Comparison of ENCODE assay signal across 8 cellular contexts in genomic region chr5:125484272-125485002, GRCh38.
A peak's percentile ranks its signal among the peaks of the same experiment; 100 is the strongest.
DNase-seq lines count a peak whose midpoint lies in the region; ATAC-seq, FAIRE-seq and TF ChIP-seq lines count a peak whose summit lies in the region.

No MANE protein-coding gene starts in this region.

- H3K27ac ChIP-seq in endothelial cell of umbilical vein (ENCODE audit: insufficient read depth, low read depth, low read length), result peak overlapping the region; percentile 99
- H3K27ac ChIP-seq in CD4-positive, alpha-beta memory T cell (ENCODE audit: low read depth, low read length), result no peak overlapping the region

- H3K9me3 ChIP-seq in endothelial cell of umbilical vein (replicated peaks; ENCODE audit: control insufficient read depth, insufficient read depth, low read length) (no peaks in the 10 kb centered on the region), mucosa of descending colon (no peaks in the 10 kb centered on the region)
- no peaks in the 10 kb centered on the region for H3K9me3 ChIP-seq in CD4-positive, alpha-beta memory T cell (ENCODE audit: control insufficient read depth in 1 of 2, low read length in 2 of 2)

- H4K20me1 ChIP-seq in endothelial cell of umbilical vein (replicated peaks; ENCODE audit: control insufficient read depth, extremely low read depth, insufficient read depth, low read length), result no peaks in the 10 kb centered on the region

- no peaks in the 10 kb centered on the region for H3K27me3 Mint-ChIP-seq in CD4-positive, alpha-beta memory T cell

- H3K9me1 ChIP-seq in endothelial cell of umbilical vein (replicated peaks; ENCODE audit: control insufficient read depth, extremely low read depth, insufficient read depth, low read length), result no peaks in the 10 kb centered on the region

- BruUV-seq in endothelial cell of umbilical vein (replicated peaks; lab: Mats Ljungman, UMichigan), result TSS peak; percentile 81

- H3K4me3 ChIP-seq in endothelial cell of umbilical vein (replicated peaks in 1 of 3; ENCODE audit: insufficient read depth in 1 of 3, low read depth in 1 of 3, low read length in 3 of 3) (peak overlapping the region in 1 of 3 experiments; percentile 28), mucosa of descending colon (no peak overlapping the region)
- no peak overlapping the region for H3K4me3 ChIP-seq in CD4-positive, alpha-beta memory T cell (ENCODE audit: low read length in 2 of 2)

- H3K4me1 ChIP-seq in endothelial cell of umbilical vein (ENCODE audit: control insufficient read depth, extremely low read depth, insufficient read depth, low read length) (peaks cover 36% of the 10 kb centered on the region), mucosa of descending colon (ENCODE audit: low read depth) (no peaks in the 10 kb centered on the region)
- H3K4me1 ChIP-seq in CD4-positive, alpha-beta memory T cell (ENCODE audit: insufficient read depth, low read length), result no peaks in the 10 kb centered on the region

- ATAC-seq in mucosa of descending colon (peak; percentile 82), GM21825 (IDR thresholded peaks at IDR 0.05; ENCODE audit: unreplicated experiment) (no peak), GM18858 (IDR thresholded peaks at IDR 0.05; ENCODE audit: unreplicated experiment) (no peak)

- H3K4me1 Mint-ChIP-seq in CD4-positive, alpha-beta memory T cell, result no peaks in the 10 kb centered on the region

- peaks cover 3 to 13% (median 9%) of the 10 kb centered on the region in 8 donors for H3K9me3 Mint-ChIP-seq in CD4-positive, alpha-beta memory T cell

- H3K4me2 ChIP-seq in endothelial cell of umbilical vein (ENCODE audit: insufficient read depth, low read length), result peak overlapping the region; percentile 76

- H3K27ac Mint-ChIP-seq in CD4-positive, alpha-beta memory T cell, result no peak overlapping the region

- dilution Hi-C loops in endothelial cell of umbilical vein (cut with MboI; ENCODE audit: extremely low pct_ligation_motif_present, low sequenced_read_pairs), result no loop called here

- POLR2A ChIA-PET in endothelial cell of umbilical vein (lab: Charles Lee), result interaction anchor here (1.5 kb wide), 1 partner anchor 736 kb away, joined by 5 read pairs; no protein-coding TSS in a partner anchor
- POLR2A ChIA-PET in CD4-positive, alpha-beta memory T cell (lab: Charles Lee; ENCODE audit: partially characterized antibody), result no interaction called here

- H3K79me2 ChIP-seq in endothelial cell of umbilical vein (ENCODE audit: control insufficient read depth, insufficient read depth, low read length), result no peaks in the 10 kb centered on the region

- CTCF ChIA-PET in endothelial cell of umbilical vein (lab: Charles Lee), result interaction anchor here (0.8 to 3.1 kb wide), 9 partner anchors 11 to 833 kb away, joined by 3 to 21 read pairs (median 4); no protein-coding TSS in a partner anchor
- CTCF ChIA-PET in CD4-positive, alpha-beta memory T cell (lab: Charles Lee; ENCODE audit: partially characterized antibody), result no interaction called here

- no peak for TF ChIP-seq POLR2A in endothelial cell of umbilical vein (IDR thresholded peaks at IDR 0.05; ENCODE audit: low read depth, low read length)

- TF ChIP-seq CTCF in endothelial cell of umbilical vein (IDR thresholded peaks at IDR 0.05; ENCODE audit: extremely low read depth in 1 of 2, insufficient read depth in 1 of 2, low read depth in 1 of 2, low read length in 2 of 2) (no peak), mucosa of descending colon (IDR thresholded peaks at IDR 0.05) (no peak)

- H3K4me3 Mint-ChIP-seq in CD4-positive, alpha-beta memory T cell, result no peak overlapping the region

- peak; percentile 79 for FAIRE-seq in endothelial cell of umbilical vein (lab: Jason Lieb, UNC)

- H3K36me3 Mint-ChIP-seq in CD4-positive, alpha-beta memory T cell, result no peaks in the 10 kb centered on the region

- H3K27me3 ChIP-seq in endothelial cell of umbilical vein (ENCODE audit: control insufficient read depth in 2 of 2, insufficient read depth in 2 of 2, low read length in 2 of 2), result no peaks in the 10 kb centered on the region
- no peaks in the 10 kb centered on the region for H3K27me3 ChIP-seq in CD4-positive, alpha-beta memory T cell (ENCODE audit: insufficient read depth, low read length)

- H3K9ac ChIP-seq in endothelial cell of umbilical vein (replicated peaks; ENCODE audit: extremely low read depth, insufficient read depth, low read length), result peak overlapping the region; percentile 87

- intact Hi-C loops in endothelial cell of umbilical vein (cut with micrococcal nuclease) (loop anchor here (1.0 to 10.0 kb wide), 14 partner anchors 66 to 1777 kb away; no protein-coding TSS in a partner anchor), mucosa of descending colon (cut with DNase I, micrococcal nuclease) (no loop called here)
- intact Hi-C loops in CD4-positive, alpha-beta memory T cell (cut with micrococcal nuclease), result no loop called here

- H3K36me3 ChIP-seq in endothelial cell of umbilical vein (ENCODE audit: control insufficient read depth in 2 of 2, extremely low read depth in 1 of 2, insufficient read depth in 2 of 2, low read length in 2 of 2) (no peaks in the 10 kb centered on the region), mucosa of descending colon (ENCODE audit: low read depth) (no peaks in the 10 kb centered on the region)
- no peaks in the 10 kb centered on the region for H3K36me3 ChIP-seq in CD4-positive, alpha-beta memory T cell (ENCODE audit: insufficient read depth, low read length)

- DNase-seq in H4 (ENCODE audit: low spot score) (peak; percentile 99), NCI-H82 treated with DMSO at 0.1 percent for 48 hours (lab: John Stamatoyannopoulos, UW; ENCODE audit: unreplicated experiment) (peak; percentile 42), endothelial cell of umbilical vein (ENCODE audit: low read depth, low spot score) (peak; percentile 92), mucosa of descending colon (peak; percentile 57 to 69 (median 63)), epidermal melanocyte (ENCODE audit: insufficient read length, low spot score) (no peak)
- DNase-seq in CD4-positive, alpha-beta memory T cell, result no peak

- peak overlapping the region; percentile 58 for H2AFZ ChIP-seq in endothelial cell of umbilical vein (ENCODE audit: low read depth, low read length)

TF ChIP-seq in endothelial cell of umbilical vein, 7 proteins besides CTCF, POLR2A, EP300 and RAD21:
- TF ChIP-seq MAX (IDR thresholded peaks at IDR 0.05; ENCODE audit: insufficient read depth, insufficient read length) (no peak), EZH2 (IDR thresholded peaks at IDR 0.05; ENCODE audit: borderline replicate concordance, low read depth, low read length, severe bottlenecking) (no peak), POLR2AphosphoS5 (IDR thresholded peaks at IDR 0.05; ENCODE audit: insufficient read depth, low read depth, low read length) (no peak), JUN (IDR thresholded peaks at IDR 0.05; ENCODE audit: borderline replicate concordance, insufficient read depth, insufficient read length, low read depth) (peak; percentile 49), MYC (IDR thresholded peaks at IDR 0.05; ENCODE audit: low read depth, low read length) (no peak), GATA2 (IDR thresholded peaks at IDR 0.05; ENCODE audit: insufficient read depth, insufficient read length, low read depth, low read length) (peak; percentile 77), FOS (IDR thresholded peaks at IDR 0.05; ENCODE audit: borderline replicate concordance, insufficient read depth, low read length) (peak; percentile 79)

Comparison
In these comparisons a context has a peak if more than half of its experiments do, and no peak if none do; other contexts are left out.
1. DNase-seq: peak in H4 (single experiment), NCI-H82 treated with DMSO at 0.1 percent for 48 hours (single experiment), endothelial cell of umbilical vein (single experiment) and mucosa of descending colon (3 of 3); none in epidermal melanocyte (single experiment) and CD4-positive, alpha-beta memory T cell (0 of 5).